ENCODE assay signal across 8 cellular contexts in genomic region chr11:92224394-92225205, GRCh38.
A peak's percentile ranks its signal among the peaks of the same experiment; 100 is the strongest.
DNase-seq lines count a peak whose midpoint lies in the region; ATAC-seq lines count a peak whose summit lies in the region.

FAT3 (plus strand) TSS chr11:92224818; CDS start chr11:92352113, 127,295 bp downstream.

- ATAC-seq in HG02798 (IDR thresholded peaks at IDR 0.05; ENCODE audit: poor library complexity, unreplicated experiment): no peak
- ATAC-seq in HG02840 (IDR thresholded peaks at IDR 0.05; ENCODE audit: low FRiP score, unreplicated experiment): no peak

- no peaks in the 10 kb centered on the region for H3K36me3 ChIP-seq in neuron (ENCODE audit: insufficient read depth, low read length)

- H3K4me1 ChIP-seq in neuron (ENCODE audit: insufficient read depth, low read length): peaks cover 42% of the 10 kb centered on the region

- peak within 1 kb of the TSS; percentile 94 for H3K4me3 ChIP-seq in neuron (ENCODE audit: low read length)

- peak; percentile 78 for DNase-seq in EL
- peak; percentile 98 for DNase-seq in NCI-H526 (lab: John Stamatoyannopoulos, UW)
- peak; percentile 1 for DNase-seq in fibroblast of gingiva (ENCODE audit: low read depth)
- no peak for DNase-seq in COLO829 (ENCODE audit: low spot score)
- no peak for DNase-seq in activated effector memory CD4-positive, alpha-beta T cell treated with Interleukin-2 at 50 U/mL for 16 hours

- peak within 1 kb of the TSS; percentile 14 for H2AFZ ChIP-seq in neuron (ENCODE audit: low read depth, low read length)

- H3K27me3 ChIP-seq in neuron (ENCODE audit: insufficient read depth, low read length): no peaks in the 10 kb centered on the region

- peaks cover 2% of the 10 kb centered on the region for H3K9me3 ChIP-seq in neuron (ENCODE audit: low read length)

Comparison
In these comparisons a context has a peak if more than half of its experiments do, and no peak if none do; other contexts are left out.
1. DNase-seq: peak in EL (single experiment), NCI-H526 (2 of 2) and fibroblast of gingiva (single experiment); none in COLO829 (single experiment) and activated effector memory CD4-positive, alpha-beta T cell treated with Interleukin-2 at 50 U/mL for 16 hours (single experiment).